Comparison of ENCODE assay signal across 24 cellular contexts in genomic region chr6:99780556-99780885, GRCh38.
"Had no signal": no experiment of that assay in that cellular context is flagged by ENCODE, and none has a peak within 500 bp of the region (broad histone marks: within the 10 kb centered on the region; RNA-seq: fewer than 3 reads in every experiment).

No MANE protein-coding gene starts in this region.

- H3K27ac ChIP-seq: left ventricle myocardium inferior, ovary, right atrium auricular region, right lobe of liver, transverse colon, upper lobe of left lung had no signal

- H3K4me3 ChIP-seq: left ventricle myocardium inferior, mucosa of descending colon, ovary, right atrium auricular region, right lobe of liver, smooth muscle cell, transverse colon, upper lobe of left lung had no signal

- ATAC-seq: left colon; mucosa of descending colon; naive thymus-derived CD4-positive, alpha-beta T cell; natural killer cell treated with Interleukin-12 subunit alpha and Interleukin-12 subunit beta and Interleukin-15 and Interleukin-18, amount 100 ng/mL, for 72 hours had no signal

- H3K9me3 ChIP-seq: mucosa of descending colon, ovary, right atrium auricular region, right lobe of liver, transverse colon, upper lobe of left lung had no signal

- DNase-seq: hypothalamus; immature natural killer cell; kidney; left colon; left ventricle myocardium inferior; midbrain; mucosa of descending colon; naive thymus-derived CD4-positive, alpha-beta T cell; ovary; right lobe of liver; stimulated activated CD4-positive, alpha-beta T cell treated with anti-CD3 and anti-CD28 coated beads, Interleukin-1b, Interleukin-23, amount 100 ng/mL, for 48 hours; stimulated activated CD4-positive, alpha-beta T cell treated with anti-CD3 and anti-CD28 coated beads, Interleukin-2, amount 100 ng/mL, for 48 hours; stimulated activated CD4-positive, alpha-beta T cell treated with anti-CD3 and anti-CD28 coated beads, Interleukin-4, amount 100 ng/mL, for 4 hours; stimulated activated CD8-positive, alpha-beta memory T cell treated with anti-CD3 and anti-CD28 coated beads, Interleukin-4, amount 100 ng/mL, for 48 hours; stimulated activated naive CD4-positive, alpha-beta T cell treated with Interleukin-2 at 50 U/mL for 16 hours; stimulated activated naive CD8-positive, alpha-beta T cell treated with anti-CD3 and anti-CD28 coated beads, Interleukin-15, amount 100 ng/mL, for 72 hours; substantia nigra; transverse colon had no signal

- FAIRE-seq: islet of Langerhans, kidney, urothelium cell line had no signal

- H3K4me1 ChIP-seq: left ventricle myocardium inferior, right atrium auricular region, right lobe of liver, transverse colon, upper lobe of left lung had no signal

- H3K27me3 ChIP-seq: ovary, right atrium auricular region, right lobe of liver, transverse colon, upper lobe of left lung had no signal

- H3K36me3 ChIP-seq: left ventricle myocardium inferior, ovary, right atrium auricular region, right lobe of liver, transverse colon, upper lobe of left lung had no signal
